In the genomic region with DNA sequence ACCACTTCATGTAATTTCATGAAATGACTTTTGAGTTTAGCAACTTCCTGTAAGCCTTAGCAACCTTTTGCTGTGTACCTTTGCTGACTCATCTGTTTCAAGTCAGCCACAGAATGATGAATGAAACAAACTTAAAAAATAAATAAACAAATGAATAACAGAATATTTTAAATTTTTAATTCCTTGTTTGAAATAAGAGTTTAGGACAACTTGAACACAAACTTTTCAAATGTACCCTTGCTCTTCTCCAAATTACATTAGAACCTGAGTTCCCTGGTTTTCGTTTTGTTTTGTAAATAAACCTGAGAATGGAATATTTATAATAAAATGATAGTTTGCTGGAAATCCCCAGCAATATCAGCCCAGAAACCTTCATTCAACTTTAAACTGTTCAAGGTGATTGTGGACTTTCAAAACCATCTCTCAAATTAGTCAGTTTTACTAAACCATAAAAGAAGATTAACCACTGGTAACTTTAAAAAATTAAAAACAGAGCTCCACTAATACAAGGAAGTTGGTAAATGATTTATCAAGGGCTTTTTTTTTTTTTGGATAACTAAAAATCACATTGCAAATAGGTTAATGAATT, we compare ENCODE assay signal across 9 cellular contexts. TPM values are rescaled to one million over a fixed set of nuclear protein-coding genes. Genes with fewer than 3 reads are reported as not detected.
DNase-seq lines count a peak whose midpoint lies in the region; ATAC-seq, FAIRE-seq and TF ChIP-seq lines count a peak whose summit lies in the region.
"Had no signal": no experiment of that assay in that cellular context is flagged by ENCODE, and none has a peak within 500 bp of the region (broad histone marks: within the 10 kb centered on the region; RNA-seq: fewer than 3 reads in every experiment).

No MANE protein-coding gene starts in this region.

- H3K4me3 ChIP-seq in DND-41 (ENCODE audit: low read depth in 1 of 2, low read length in 2 of 2) (no peak overlapping the region), SK-N-MC (no peak overlapping the region), keratinocyte (ENCODE audit: control insufficient read depth in 2 of 3, extremely low read depth in 1 of 3, insufficient read depth in 2 of 3, low read depth in 1 of 3, low read length in 3 of 3) (no peak overlapping the region)

- TF ChIP-seq CTCF in DND-41 (IDR thresholded peaks at IDR 0.05; ENCODE audit: borderline replicate concordance, extremely low read depth, low read length, poor library complexity, severe bottlenecking): no peak
- TF ChIP-seq CTCF in keratinocyte (optimal IDR thresholded peaks at IDR 0.05 in 1 of 3, IDR thresholded peaks at IDR 0.05 in 1 of 3, conservative IDR thresholded peaks at IDR 0.05 in 1 of 3; ENCODE audit: extremely low read depth in 1 of 3, insufficient read depth in 2 of 3, low read length in 3 of 3): no peak

- H3K27me3 ChIP-seq in DND-41 (ENCODE audit: insufficient read depth, low read length, poor library complexity): no peaks in the 10 kb centered on the region
- no peaks in the 10 kb centered on the region for H3K27me3 ChIP-seq in keratinocyte (ENCODE audit: control insufficient read depth, extremely low read depth, insufficient read depth, low read length)

- H3K9ac ChIP-seq in DND-41 (ENCODE audit: low read depth, low read length) (peak overlapping the region; percentile 31), SK-N-MC (ENCODE audit: insufficient read length) (peak overlapping the region; percentile 37), keratinocyte (ENCODE audit: control insufficient read depth, extremely low read depth, insufficient read depth, low read length) (peak overlapping the region; percentile 70)

- dilution Hi-C loops in keratinocyte (cut with MboI; ENCODE audit: extremely low pct_ligation_motif_present, low sequenced_read_pairs): no loop called here

- ATAC-seq in DND-41 (ENCODE audit: insufficient read depth, low read depth) (peak; percentile 74), GM19463 (IDR thresholded peaks at IDR 0.05; ENCODE audit: unreplicated experiment) (peak; percentile 78), HG03439 (IDR thresholded peaks at IDR 0.05; ENCODE audit: unreplicated experiment) (peak; percentile 87)

- peak overlapping the region; percentile 71 for H3K27ac ChIP-seq in DND-41 (ENCODE audit: low read length)
- peak overlapping the region; percentile 68 for H3K27ac ChIP-seq in SK-N-MC
- H3K27ac ChIP-seq in keratinocyte (ENCODE audit: control insufficient read depth, insufficient read depth, low read length): peak overlapping the region; percentile 90

- H3K4me1 ChIP-seq in DND-41 (ENCODE audit: insufficient read depth, low read length): peaks cover 65% of the 10 kb centered on the region
- peaks cover 31% of the 10 kb centered on the region for H3K4me1 ChIP-seq in keratinocyte (ENCODE audit: control insufficient read depth, extremely low read depth, insufficient read depth, low read length)

- DNase-seq in DND-41 (no peak), SK-N-MC (ENCODE audit: low read depth, low spot score) (no peak), keratinocyte (ENCODE audit: low read depth, low spot score) (peak; percentile 17), AG20443 (ENCODE audit: low spot score) (no peak), NCI-H2081 treated with DMSO at 0.1 percent for 48 hours (lab: John Stamatoyannopoulos, UW) (no peak)
- DNase-seq in activated CD4-positive, alpha-beta T cell treated with anti-CD3 and anti-CD28 coated beads, Interleukin-2, amount 50 U/mL, for 4 hours: no peak
- DNase-seq: left cardiac atrium had no signal

- H3K79me2 ChIP-seq in DND-41 (ENCODE audit: insufficient read depth, low read length) (peaks cover 87% of the 10 kb centered on the region), keratinocyte (ENCODE audit: control insufficient read depth, insufficient read depth, low read length) (peaks cover 38% of the 10 kb centered on the region)

- H4K20me1 ChIP-seq in DND-41 (ENCODE audit: insufficient read depth, low read length) (no peaks in the 10 kb centered on the region), keratinocyte (ENCODE audit: control insufficient read depth, extremely low read depth, insufficient read depth, low read length) (no peaks in the 10 kb centered on the region)

- H2AFZ ChIP-seq in DND-41 (ENCODE audit: low read depth, low read length): no peak overlapping the region
- H2AFZ ChIP-seq in keratinocyte (ENCODE audit: control insufficient read depth, low read length): peak overlapping the region; percentile 39

- no peak for FAIRE-seq in keratinocyte (lab: Jason Lieb, UNC)

- H3K9me3 ChIP-seq in DND-41 (ENCODE audit: insufficient read depth, low read length, severe bottlenecking): no peaks in the 10 kb centered on the region
- H3K9me3 ChIP-seq in SK-N-MC (ENCODE audit: low read depth, low read length): no peaks in the 10 kb centered on the region
- no peaks in the 10 kb centered on the region for H3K9me3 ChIP-seq in keratinocyte (ENCODE audit: control insufficient read depth, low read depth, low read length)

- H3K4me2 ChIP-seq in DND-41 (ENCODE audit: insufficient read depth, low read length) (peak overlapping the region; percentile 42), keratinocyte (ENCODE audit: control insufficient read depth, extremely low read depth, insufficient read depth, low read depth, low read length) (peak overlapping the region; percentile 67)

- no peaks in the 10 kb centered on the region for H3K9me1 ChIP-seq in keratinocyte (ENCODE audit: control insufficient read depth, extremely low read depth, insufficient read depth, low read length)

- peaks cover 16% of the 10 kb centered on the region; the same call in 1 of the 2 replicates for H3K36me3 ChIP-seq in DND-41 (ENCODE audit: insufficient read depth, low read length)
- no peaks in the 10 kb centered on the region for H3K36me3 ChIP-seq in SK-N-MC (ENCODE audit: insufficient read depth, low read length)
- H3K36me3 ChIP-seq in keratinocyte (ENCODE audit: control insufficient read depth in 2 of 2, extremely low read depth in 1 of 2, insufficient read depth in 2 of 2, low read length in 2 of 2): no peaks in the 10 kb centered on the region

RNA-seq across cellular contexts. Expression of a gene that starts 10.1 kb away (rescaled TPM):
- polyA plus RNA-seq in keratinocyte: 2.2 to 5.7 TPM (median 4.9 TPM) in 3 replicates
- polyA plus RNA-seq in keratinocyte (2011; ENCODE audit: low read depth): 0.72 TPM
- polyA plus RNA-seq in keratinocyte (2011; cell fraction: cytosol; rRNA removed): 0.62 and 1.7 TPM in 2 replicates
- 6.8 and 8.3 TPM in 2 replicates for polyA plus RNA-seq in keratinocyte (2011; cell fraction: nucleus; rRNA removed)
- polyA plus RNA-seq in keratinocyte (2012; ENCODE audit: low replicate concordance): 1.1 and 4.1 TPM in 2 replicates
- polyA minus RNA-seq in keratinocyte: 3.4 to 12.9 TPM (median 6.6 TPM) in 3 replicates
- polyA minus RNA-seq in keratinocyte (2011; cell fraction: cytosol; rRNA and poly(A)+ RNA removed): 2.9 TPM
- polyA minus RNA-seq in keratinocyte (2011; cell fraction: nucleus; rRNA and poly(A)+ RNA removed): 4.2 and 8.5 TPM in 2 replicates
